ENCODE assay signal across 13 cellular contexts in the genomic region with DNA sequence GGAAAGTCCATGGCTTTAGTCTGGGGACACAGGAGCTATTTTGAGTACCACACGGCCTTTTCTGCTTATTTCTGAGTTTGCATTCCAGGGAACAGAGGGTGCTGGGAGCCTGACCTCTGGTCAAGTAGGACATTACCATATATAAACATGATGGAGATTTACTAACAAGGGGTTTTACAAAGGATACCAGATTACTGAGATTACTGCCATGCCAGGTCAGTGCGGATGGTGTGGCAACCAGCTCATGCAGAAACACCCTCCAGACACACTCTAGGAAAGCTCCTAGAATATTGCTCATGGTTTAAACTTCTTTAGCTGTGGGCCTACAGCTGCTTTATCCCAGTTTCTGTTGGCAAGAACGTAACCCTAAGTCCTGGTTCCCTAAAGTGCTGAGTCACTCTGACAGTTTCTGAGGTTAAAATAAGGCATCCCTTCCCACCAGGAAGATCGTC. TPM values are rescaled to one million over a fixed set of nuclear protein-coding genes. Genes with fewer than 3 reads are reported as not detected.
DNase-seq lines count a peak whose midpoint lies in the region; ATAC-seq and TF ChIP-seq lines count a peak whose summit lies in the region.
"Had no signal": no experiment of that assay in that cellular context is flagged by ENCODE, and none has a peak within 500 bp of the region (broad histone marks: within the 10 kb centered on the region; RNA-seq: fewer than 3 reads in every experiment).

No MANE protein-coding gene starts in this region.

- no peaks in the 10 kb centered on the region for H3K9me3 ChIP-seq in neural cell (ENCODE audit: low read length)
- H3K9me3 ChIP-seq: BLaER1 treated with 17β-estradiol and CSF1 and Interleukin-3, amounts not matched to agents 10 nM and 100 nM had no signal

- H3K36me3 ChIP-seq in neural cell (ENCODE audit: insufficient read depth, low read length) = no peaks in the 10 kb centered on the region
- H3K36me3 ChIP-seq: BLaER1 treated with 17β-estradiol and CSF1 and Interleukin-3, amounts not matched to agents 10 nM and 100 nM had no signal

- H3K4me3 ChIP-seq in AG09309 (ENCODE audit: control insufficient read depth, low read depth, low read length) (no peak overlapping the region), neural cell (ENCODE audit: low read length) (peak overlapping the region; percentile 32)
- H3K4me3 ChIP-seq: BLaER1 treated with 17β-estradiol and CSF1 and Interleukin-3, amounts not matched to agents 10 nM and 100 nM had no signal

- H3K27ac ChIP-seq in neural cell (ENCODE audit: low read length) = peak overlapping the region; percentile 72
- H3K27ac ChIP-seq: BLaER1 treated with 17β-estradiol and CSF1 and Interleukin-3, amounts not matched to agents 10 nM and 100 nM had no signal

- H3K9ac ChIP-seq in neural cell (ENCODE audit: low read length) = peak overlapping the region; percentile 27
- H3K9ac ChIP-seq: BLaER1 treated with 17β-estradiol and CSF1 and Interleukin-3, amounts not matched to agents 10 nM and 100 nM had no signal

- no peaks in the 10 kb centered on the region for H3K79me2 ChIP-seq in neural cell (replicated peaks; ENCODE audit: insufficient read depth, low read length)

- ATAC-seq in HG03097 (IDR thresholded peaks at IDR 0.05; ENCODE audit: low FRiP score, unreplicated experiment) = no peak
- no peak for ATAC-seq in GM19397 (IDR thresholded peaks at IDR 0.05; ENCODE audit: unreplicated experiment)

- H3K9me2 ChIP-seq in neural cell (ENCODE audit: insufficient read depth, low read length) = no peaks in the 10 kb centered on the region

- no peak overlapping the region for H2AFZ ChIP-seq in neural cell (ENCODE audit: low read depth, low read length)

- no peak for TF ChIP-seq EP300 in neural cell (conservative IDR thresholded peaks at IDR 0.05; ENCODE audit: poor library complexity, severe bottlenecking)

- no peaks in the 10 kb centered on the region for H4K20me1 ChIP-seq in neural cell (ENCODE audit: insufficient read depth)
- H4K20me1 ChIP-seq: BLaER1 treated with 17β-estradiol and CSF1 and Interleukin-3, amounts not matched to agents 10 nM and 100 nM had no signal

- DNase-seq in AG09309 (ENCODE audit: low read depth) (peak; percentile 62), OCI-M1 (lab: John Stamatoyannopoulos, UW) (peak; percentile 26), fibroblast of gingiva (ENCODE audit: low read depth) (peak; percentile 92), COR-L47 (lab: John Stamatoyannopoulos, UW) (no peak)
- no peak for DNase-seq in activated CD4-positive, alpha-beta T cell treated with anti-CD3 and anti-CD28 coated beads for 48 hours
- DNase-seq: activated CD4-positive, alpha-beta T cell treated with anti-CD3 and anti-CD28 coated beads for 1 hour; activated naive CD4-positive, alpha-beta T cell treated with anti-CD3 and anti-CD28 coated beads, Interleukin-2, amount 50 U/mL, for 16 hours; NCI-H2227 treated with DMSO at 0.1 percent for 48 hours; small intestine had no signal

- no peak for TF ChIP-seq CTCF in AG09309 (IDR thresholded peaks at IDR 0.05; ENCODE audit: control insufficient read depth, insufficient read depth, low read depth, low read length, missing control alignments)
- TF ChIP-seq CTCF in neural cell (IDR thresholded peaks at IDR 0.05; ENCODE audit: poor library complexity, severe bottlenecking) = no peak

- H3K27me3 ChIP-seq in neural cell (ENCODE audit: insufficient read depth, low read depth, low read length) = no peaks in the 10 kb centered on the region
- H3K27me3 ChIP-seq: BLaER1 treated with 17β-estradiol and CSF1 and Interleukin-3, amounts not matched to agents 10 nM and 100 nM had no signal

- H3F3A ChIP-seq in neural cell (ENCODE audit: insufficient read depth, low read length, poor library complexity, severe bottlenecking) = no peaks in the 10 kb centered on the region

- peak overlapping the region; percentile 41 for H3K4me2 ChIP-seq in neural cell (ENCODE audit: low read length)

- TF ChIP-seq RAD21 in neural cell (conservative IDR thresholded peaks at IDR 0.05) = no peak

TF ChIP-seq in neural cell, 6 proteins besides CTCF, POLR2A, EP300 and RAD21:
- TF ChIP-seq MXI1 (conservative IDR thresholded peaks at IDR 0.05; ENCODE audit: poor library complexity, severe bottlenecking) = no peak
TF ChIP-seq in neural cell: peak in this region for 0.

RNA-seq across cellular contexts. Expression of gene AGTR1, which starts 54.3 kb away (rescaled TPM):
- 1.3 and 1.9 TPM in 2 replicates for polyA plus RNA-seq in neural cell
- 1.3 and 1.5 TPM in 2 replicates for polyA minus RNA-seq in neural cell

Comparison
In these comparisons a context has a peak if more than half of its experiments do, and no peak if none do; other contexts are left out.
1. DNase-seq: peak in AG09309 (single experiment), OCI-M1 (single experiment) and fibroblast of gingiva (single experiment); none in activated CD4-positive, alpha-beta T cell treated with anti-CD3 and anti-CD28 coated beads for 48 hours (single experiment) and COR-L47 (single experiment).